In genomic region chr10:59148701-59149100, GRCh38 we compare ENCODE assay signal across 21 cellular contexts. TPM values are rescaled to one million over a fixed set of nuclear protein-coding genes. Genes with fewer than 3 reads are reported as not detected.
DNase-seq lines count a peak whose midpoint lies in the region; ATAC-seq and TF ChIP-seq lines count a peak whose summit lies in the region.
"Had no signal": no experiment of that assay in that cellular context is flagged by ENCODE, and none has a peak within 500 bp of the region (broad histone marks: within the 10 kb centered on the region; RNA-seq: fewer than 3 reads in every experiment).

No MANE protein-coding gene starts in this region.

- TF ChIP-seq POLR2A in body of pancreas (IDR thresholded peaks at IDR 0.05) = no peak

- 16 to 25% methylated on average over 2 of the region's 2 CpGs for WGBS in body of pancreas, 2 donors

- H3K27ac ChIP-seq in body of pancreas (no peak overlapping the region), left ventricle myocardium inferior (replicated peaks) (no peak overlapping the region)
- H3K27ac ChIP-seq: GM23248 had no signal

- H3K36me3 ChIP-seq in body of pancreas (replicated peaks in 1 of 2; ENCODE audit: insufficient read depth in 1 of 2, low read depth in 2 of 2) (no peaks in the 10 kb centered on the region), left ventricle myocardium inferior (no peaks in the 10 kb centered on the region)
- H3K36me3 ChIP-seq: BE2C, HAP-1 had no signal

- H3K9me3 ChIP-seq in body of pancreas (no peaks in the 10 kb centered on the region), left ventricle myocardium inferior (replicated peaks) (no peaks in the 10 kb centered on the region)
- H3K9me3 ChIP-seq: BE2C had no signal

- intact Hi-C loops in body of pancreas (cut with DNase I) = no loop called here
- intact Hi-C loops in left colon (cut with DNase I, micrococcal nuclease) = no loop called here
- intact Hi-C loops in cardiac septum (cut with DNase I) = no loop called here
- intact Hi-C loops in left ventricle myocardium superior (cut with micrococcal nuclease) = no loop called here
- intact Hi-C loops in left ventricle myocardium inferior (cut with micrococcal nuclease) = no loop called here

- H3K27me3 ChIP-seq in body of pancreas = no peaks in the 10 kb centered on the region
- H3K27me3 ChIP-seq in left ventricle myocardium inferior (ENCODE audit: low read depth) = no peaks in the 10 kb centered on the region
- H3K27me3 ChIP-seq: BE2C had no signal

- ATAC-seq in body of pancreas = peak; percentile 65
- ATAC-seq in left colon = peak; percentile 64
- ATAC-seq in left ventricle myocardium superior = no peak
- ATAC-seq: GM12878 had no signal

- no peak overlapping the region for H3K4me3 ChIP-seq in body of pancreas
- no peak overlapping the region for H3K4me3 ChIP-seq in left ventricle myocardium inferior
- H3K4me3 ChIP-seq: GM12878, GM23248, HAP-1 had no signal

- TF ChIP-seq CTCF in body of pancreas (IDR thresholded peaks at IDR 0.05) (no peak), left ventricle myocardium inferior (IDR thresholded peaks at IDR 0.05; ENCODE audit: borderline replicate concordance) (no peak)

- DNase-seq in body of pancreas (peak in 1 of 4 donors; percentile 29), left colon (peak in 1 of 2 donors; percentile 7), mucosa of gallbladder (ENCODE audit: low spot score) (peak; percentile 58), cardiac septum (ENCODE audit: low spot score) (no peak), left ventricle myocardium superior (no peak), left ventricle myocardium inferior (no peak)
- no peak for DNase-seq in stimulated activated CD8-positive, alpha-beta memory T cell treated with anti-CD3 and anti-CD28 coated beads, Interleukin-4, amount 100 ng/mL, for 48 hours
- DNase-seq: ACHN; BE2C; C1 segment of cervical spinal cord; CD4-positive, CD25-positive, alpha-beta regulatory T cell; CD8-positive, alpha-beta memory T cell; COR-L47; DMS 273 treated with DMSO at 0.1 percent for 48 hours; DMS53; DND-41; EL; GM23248 had no signal

- H3K4me1 ChIP-seq in body of pancreas = peaks cover 7% of the 10 kb centered on the region
- no peaks in the 10 kb centered on the region for H3K4me1 ChIP-seq in left ventricle myocardium inferior
- H3K4me1 ChIP-seq: BE2C, HAP-1 had no signal

RNA-seq across cellular contexts. Expression of gene PHYHIPL, which starts 27.7 kb away (rescaled TPM):
- total RNA-seq in body of pancreas = 1 to 10 TPM in 1 of 2 donors, under 1 TPM in 1; 0.33 to 4.9 TPM
- under 1 TPM; 0.27 to 0.45 TPM for total RNA-seq in left colon
- total RNA-seq in mucosa of gallbladder = 0.20 TPM
- 0.19 TPM for total RNA-seq in cardiac septum
- total RNA-seq in left ventricle myocardium superior = not detected
- 0.11 TPM for total RNA-seq in left ventricle myocardium inferior
- total RNA-seq: CD4-positive, CD25-positive, alpha-beta regulatory T cell; CD8-positive, alpha-beta memory T cell; G401; GM23248 had no signal
